ENCODE assay signal across 8 cellular contexts in the genomic region with DNA sequence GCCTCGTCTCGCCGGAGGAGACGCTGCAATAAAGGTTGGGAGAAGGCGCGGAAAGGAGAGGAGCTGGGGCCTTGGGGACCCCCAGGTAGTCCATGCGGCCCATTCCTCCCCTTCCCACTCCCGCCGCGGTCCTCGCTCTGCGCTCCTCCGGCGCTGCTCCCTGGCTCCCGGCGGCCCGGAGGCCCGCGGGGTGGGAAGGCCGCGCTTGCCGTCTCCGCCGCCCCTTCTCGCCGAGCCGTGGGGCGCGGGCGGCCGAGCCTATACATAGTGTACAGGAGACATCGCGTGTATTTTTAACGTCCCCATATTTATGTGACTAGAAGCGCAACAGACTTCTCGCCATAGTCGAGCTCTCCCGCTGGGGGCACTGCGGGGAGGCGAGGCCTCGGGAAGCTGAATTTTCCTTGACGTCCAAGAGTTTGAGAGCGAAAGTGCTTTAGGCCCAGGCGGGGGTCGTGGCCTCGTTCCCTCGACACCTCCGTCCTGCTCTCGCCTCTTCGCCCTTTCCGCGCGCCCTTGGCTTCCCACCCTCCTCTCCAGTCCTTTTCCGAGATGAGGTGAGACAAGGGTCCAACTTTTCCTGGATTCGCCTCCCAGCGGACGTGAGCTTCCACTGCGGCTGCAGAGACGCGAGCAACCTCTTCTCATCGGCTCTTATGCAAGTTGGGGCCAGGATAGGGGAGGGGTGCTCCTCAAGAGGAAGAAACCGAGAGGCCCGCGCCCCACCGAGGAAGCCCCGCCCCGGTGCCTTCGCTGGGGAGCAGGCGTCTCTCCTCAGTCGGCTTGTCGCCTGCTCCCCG. TPM values are rescaled to one million over a fixed set of nuclear protein-coding genes. Genes with fewer than 3 reads are reported as not detected.
DNase-seq lines count a peak whose midpoint lies in the region; ATAC-seq and TF ChIP-seq lines count a peak whose summit lies in the region.

No MANE protein-coding gene starts in this region.

- H3K9me3 ChIP-seq in heart right ventricle = no peaks in the 10 kb centered on the region

- ATAC-seq in heart right ventricle (peak; percentile 25 to 50 (median 40)), HG02588 (IDR thresholded peaks at IDR 0.05; ENCODE audit: unreplicated experiment) (no peak), GM21737 (IDR thresholded peaks at IDR 0.05; ENCODE audit: unreplicated experiment) (no peak), GM19324 (IDR thresholded peaks at IDR 0.05; ENCODE audit: low FRiP score, unreplicated experiment) (no peak), HG03378 (IDR thresholded peaks at IDR 0.05; ENCODE audit: unreplicated experiment) (no peak)

- TF ChIP-seq CTCF in GM20000 (IDR thresholded peaks at IDR 0.05; ENCODE audit: extremely low read depth, missing control alignments) (peak; percentile 12), heart right ventricle (IDR thresholded peaks at IDR 0.05) (peak in 5 of 9 donors; percentile 18 to 47 (median 42))

- H3K4me1 Mint-ChIP-seq in activated naive CD4-positive, alpha-beta T cell treated with anti-CD3 and anti-CD28 coated beads, Interleukin-2, amount 10 ng/mL, durations not matched to agents 7 days and 5 days = peaks cover 38% of the 10 kb centered on the region

- H3K27me3 Mint-ChIP-seq in activated naive CD4-positive, alpha-beta T cell treated with anti-CD3 and anti-CD28 coated beads, Interleukin-2, amount 10 ng/mL, durations not matched to agents 7 days and 5 days = peaks cover 51% of the 10 kb centered on the region

- no peak overlapping the region for H3K9ac ChIP-seq in rectal smooth muscle tissue (ENCODE audit: low read length)

- H3K4me1 ChIP-seq in heart right ventricle = peaks cover 12 to 56% (median 34%) of the 10 kb centered on the region in 9 donors
- H3K4me1 ChIP-seq in rectal smooth muscle tissue (ENCODE audit: control insufficient read depth, insufficient read depth, low read length) = no peaks in the 10 kb centered on the region

- DNase-seq in GM20000 (ENCODE audit: low spot score) (peak; percentile 46), heart right ventricle (peak; percentile 29 to 55)
- peak; percentile 52 for DNase-seq in activated naive CD4-positive, alpha-beta T cell treated with anti-CD3 and anti-CD28 coated beads, Interleukin-2, amount 10 ng/mL, durations not matched to agents 7 days and 5 days

- H3K27ac ChIP-seq in heart right ventricle (peak overlapping the region in 1 of 10 donors; percentile 32), rectal smooth muscle tissue (ENCODE audit: low read depth, low read length) (no peak overlapping the region)

- no peak overlapping the region for H3K27ac Mint-ChIP-seq in activated naive CD4-positive, alpha-beta T cell treated with anti-CD3 and anti-CD28 coated beads, Interleukin-2, amount 10 ng/mL, durations not matched to agents 7 days and 5 days

- 3 to 6% methylated on average over 71 to 72 of the region's 72 CpGs for WGBS in heart right ventricle, 2 donors

- H3K36me3 Mint-ChIP-seq in activated naive CD4-positive, alpha-beta T cell treated with anti-CD3 and anti-CD28 coated beads, Interleukin-2, amount 10 ng/mL, durations not matched to agents 7 days and 5 days = peaks cover 38% of the 10 kb centered on the region

- intact Hi-C loops in heart right ventricle (cut with DNase I) = no loop called here

- peaks cover 0 to 46% (median 19%) of the 10 kb centered on the region in 7 donors for H3K27me3 ChIP-seq in heart right ventricle
- H3K27me3 ChIP-seq in rectal smooth muscle tissue (ENCODE audit: control insufficient read depth, insufficient read depth, low read length) = peaks cover 3% of the 10 kb centered on the region

- H3K4me3 ChIP-seq in heart right ventricle (peak overlapping the region in 9 of 10 donors; percentile 0 to 49 (median 38)), rectal smooth muscle tissue (ENCODE audit: low read length) (peak overlapping the region; percentile 19)

- CTCF ChIA-PET in activated naive CD4-positive, alpha-beta T cell treated with anti-CD3 and anti-CD28 coated beads, Interleukin-2, amount 10 ng/mL, durations not matched to agents 7 days and 5 days (lab: Charles Lee) = interaction anchor here (1.4 kb wide), 1 partner anchor 70 kb away, joined by 5 read pairs; no protein-coding TSS in a partner anchor

- H3K9me3 Mint-ChIP-seq in activated naive CD4-positive, alpha-beta T cell treated with anti-CD3 and anti-CD28 coated beads, Interleukin-2, amount 10 ng/mL, durations not matched to agents 7 days and 5 days = no peaks in the 10 kb centered on the region

- H3K36me3 ChIP-seq in heart right ventricle (peaks cover 0 to 39% (median 20%) of the 10 kb centered on the region in 9 donors), rectal smooth muscle tissue (ENCODE audit: control insufficient read depth, insufficient read depth, low read length) (peaks cover 15% of the 10 kb centered on the region)

- peak overlapping the region; percentile 20 for H3K4me3 Mint-ChIP-seq in activated naive CD4-positive, alpha-beta T cell treated with anti-CD3 and anti-CD28 coated beads, Interleukin-2, amount 10 ng/mL, durations not matched to agents 7 days and 5 days

RNA-seq across cellular contexts. Expression of a gene that starts 29.0 kb away (rescaled TPM):
- total RNA-seq in heart right ventricle = 1 to 10 TPM in 1 of 10 donors, under 1 TPM in 2, not detected in 7; 0.28 to 1.3 (median 0.87) TPM
- 1 to 10 TPM in 1 of 2 donors, not detected in 1; 1.2 TPM for polyA plus RNA-seq in heart right ventricle

RNA-seq across cellular contexts. Expression of a gene that starts 31.7 kb away (rescaled TPM):
- 10 to 100 TPM; 10.3 to 22.5 (median 11.6) TPM for total RNA-seq in heart right ventricle
- 1 to 10 TPM; 7.6 to 8.4 TPM for polyA plus RNA-seq in heart right ventricle

RNA-seq across cellular contexts. Expression of a gene that starts 49.3 kb away (rescaled TPM):
- total RNA-seq in heart right ventricle = 10 to 100 TPM in 1 of 10 donors, 1 to 10 TPM in 1, under 1 TPM in 8; 0.47 to 10.6 (median 0.86) TPM
- polyA plus RNA-seq in heart right ventricle = under 1 TPM; 0.15 to 0.26 TPM

Comparison
In these comparisons a context has a peak if more than half of its experiments do, and no peak if none do; other contexts are left out.
1. ATAC-seq: peak in heart right ventricle (8 of 8); none in HG02588 (single experiment), GM21737 (single experiment), GM19324 (single experiment) and HG03378 (single experiment).
2. Peak in every context shown above with its lines, with median percentiles within 50 percentile points of each other: DNase-seq.